ENCODE assay signal across 8 cellular contexts in the genomic region with DNA sequence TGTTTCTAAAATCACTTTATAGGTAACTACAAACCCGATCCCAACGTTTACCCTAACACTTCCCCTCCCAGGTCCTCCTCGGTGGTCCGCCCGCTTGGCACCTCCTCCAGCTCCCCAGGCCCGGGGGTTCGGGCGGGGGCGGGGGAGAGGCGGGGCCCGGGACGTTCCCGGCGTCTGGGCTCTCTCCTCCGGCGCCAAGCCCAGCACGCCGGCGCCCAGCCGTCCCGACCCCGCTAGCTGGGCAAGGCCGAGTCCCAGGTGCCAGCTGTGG. TPM values are rescaled to one million over a fixed set of nuclear protein-coding genes. Genes with fewer than 3 reads are reported as not detected.
DNase-seq lines count a peak whose midpoint lies in the region; ATAC-seq and TF ChIP-seq lines count a peak whose summit lies in the region.

No MANE protein-coding gene starts in this region.

- H3K4me3 ChIP-seq in heart right ventricle (peak overlapping the region; percentile 63 to 98 (median 92)), SJSA1 (peak overlapping the region; percentile 82), fibroblast of the aortic adventitia (ENCODE audit: low read depth, low read length) (peak overlapping the region; percentile 72), skeletal muscle satellite cell (ENCODE audit: low read length) (peak overlapping the region; percentile 93)

- intact Hi-C loops in heart right ventricle (cut with DNase I) (loop anchor here in 6 of 10 donors (2.0 to 10.0 kb wide), 5 partner anchors 54 to 94 kb away; a partner anchor contains a TSS), left ventricle myocardium superior (cut with micrococcal nuclease) (no loop called here)

- peak overlapping the region; percentile 86 for H3K4me2 ChIP-seq in skeletal muscle satellite cell (ENCODE audit: low read length)

- H3K27ac ChIP-seq in heart right ventricle (peak overlapping the region; percentile 91 to 98 (median 98)), SJSA1 (peak overlapping the region; percentile 92)

- TF ChIP-seq CTCF in heart right ventricle (IDR thresholded peaks at IDR 0.05) (no peak), fibroblast of the aortic adventitia (IDR thresholded peaks at IDR 0.05; ENCODE audit: insufficient read depth, low read length) (no peak)

- H3K9ac ChIP-seq in skeletal muscle satellite cell (ENCODE audit: low read depth, low read length): peak overlapping the region; percentile 96

- 0 to 1% methylated on average over 23 of the region's 23 CpGs for WGBS in heart right ventricle, 2 donors

- H3K4me1 ChIP-seq in heart right ventricle: peaks cover 0 to 59% (median 46%) of the 10 kb centered on the region in 9 donors
- H3K4me1 ChIP-seq in SJSA1 (replicated peaks): no peaks in the 10 kb centered on the region
- peaks cover 29% of the 10 kb centered on the region for H3K4me1 ChIP-seq in skeletal muscle satellite cell (ENCODE audit: control insufficient read depth, insufficient read depth, low read length)

- H3K36me3 ChIP-seq in heart right ventricle (peaks cover 0 to 42% (median 12%) of the 10 kb centered on the region in 9 donors), SJSA1 (peaks cover 48% of the 10 kb centered on the region), skeletal muscle satellite cell (ENCODE audit: insufficient read depth, low read length) (peaks cover 23% of the 10 kb centered on the region)

- no peak for ATAC-seq in heart right ventricle
- ATAC-seq in left ventricle myocardium superior: no peak
- no peak for ATAC-seq in esophagus mucosa

- no peaks in the 10 kb centered on the region for H3K9me3 ChIP-seq in heart right ventricle
- H3K9me3 ChIP-seq in SJSA1 (replicated peaks): no peaks in the 10 kb centered on the region
- H3K9me3 ChIP-seq in skeletal muscle satellite cell (replicated peaks; ENCODE audit: low read length): no peaks in the 10 kb centered on the region

- H3K27me3 ChIP-seq in heart right ventricle: no peaks in the 10 kb centered on the region
- no peaks in the 10 kb centered on the region for H3K27me3 ChIP-seq in SJSA1 (replicated peaks)
- H3K27me3 ChIP-seq in skeletal muscle satellite cell (ENCODE audit: control insufficient read depth, insufficient read depth, low read length): no peaks in the 10 kb centered on the region

- DNase-seq in heart right ventricle (no peak), left ventricle myocardium superior (no peak), SJSA1 (ENCODE audit: low read depth in 1 of 2, low spot score in 2 of 2) (no peak), fibroblast of the aortic adventitia (ENCODE audit: low read depth) (no peak), OCI-M1 (lab: John Stamatoyannopoulos, UW) (no peak), GDM1 (lab: John Stamatoyannopoulos, UW) (no peak)

RNA-seq across cellular contexts. Expression of a gene that starts 0.5 kb away (rescaled TPM):
- total RNA-seq in heart right ventricle: 10 to 100 TPM; 38.1 to 63.0 (median 45.8) TPM
- 10 to 100 TPM; 28.1 to 39.4 TPM for polyA plus RNA-seq in heart right ventricle
- total RNA-seq in left ventricle myocardium superior: 44.1 TPM
- total RNA-seq in SJSA1 (2014; rRNA removed; shearing (Covaris generic)): 48.6 and 49.7 TPM in 2 replicates
- total RNA-seq in fibroblast of the aortic adventitia (ENCODE audit: low replicate concordance): 104 and 231 TPM in 2 replicates
- total RNA-seq in skeletal muscle satellite cell (2012; rRNA removed): 36.9 and 40.6 TPM in 2 replicates
- total RNA-seq in esophagus mucosa: 34.4 TPM

RNA-seq across cellular contexts. Expression of a gene that starts 0.8 kb away (rescaled TPM):
- 10 to 100 TPM in 6 of 10 donors, 1 to 10 TPM in 4; 6.9 to 13.9 (median 10.9) TPM for total RNA-seq in heart right ventricle
- 1 to 10 TPM; 2.5 to 4.0 TPM for polyA plus RNA-seq in heart right ventricle
- total RNA-seq in left ventricle myocardium superior: 10.3 TPM
- total RNA-seq in SJSA1 (2014; rRNA removed; shearing (Covaris generic)): 6.2 and 8.3 TPM in 2 replicates
- 19.1 and 20.6 TPM in 2 replicates for total RNA-seq in fibroblast of the aortic adventitia (ENCODE audit: low replicate concordance)
- total RNA-seq in skeletal muscle satellite cell (2012; rRNA removed): 13.4 and 14.9 TPM in 2 replicates
- 13.1 TPM for total RNA-seq in esophagus mucosa
